Comparison of ENCODE assay signal across 24 cellular contexts in genomic region chr9:37835821-37836220, GRCh38.
"Had no signal": no experiment of that assay in that cellular context is flagged by ENCODE, and none has a peak within 500 bp of the region (broad histone marks: within the 10 kb centered on the region; RNA-seq: fewer than 3 reads in every experiment).

No MANE protein-coding gene starts in this region.

- H3K9me3 ChIP-seq: SJSA1 had no signal

- H3K27me3 Mint-ChIP-seq: IgD-negative memory B cell had no signal

- H3K4me2 ChIP-seq: KMS-11 had no signal

- H3K9me3 Mint-ChIP-seq: IgD-negative memory B cell had no signal

- H3K4me3 Mint-ChIP-seq: IgD-negative memory B cell had no signal

- H3K4me3 ChIP-seq: K562, SJSA1, SK-N-MC had no signal

- H3K27ac ChIP-seq: HL-60, KMS-11, SJSA1, SK-N-MC had no signal

- DNase-seq: Kasumi-1; MM.1S; NCI-H1092 treated with DMSO at 0.1 percent for 48 hours; NCI-H1436; NCI-H187; NCI-H2029; NCI-H2081 treated with DMSO at 0.1 percent for 48 hours; NCI-H2171; NCI-H226; NCI-H446; NCI-H510A; NCI-H524 treated with DMSO at 0.1 percent for 48 hours; NCI-H69; NCI-H774; NK-92 treated with Interleukin-12 subunit alpha and Interleukin-12 subunit beta, amount 100 ng/mL, for 24 hours; Right ventricle myocardium superior; RPMI8226; SIG-M5 had no signal

- H3K36me3 ChIP-seq: SJSA1 had no signal

- H3K27ac Mint-ChIP-seq: IgD-negative memory B cell had no signal

- H3K36me3 Mint-ChIP-seq: IgD-negative memory B cell had no signal
